Comparison of ENCODE assay signal across 10 cellular contexts in genomic region chr10:44925224-44925623, GRCh38. TPM values are rescaled to one million over a fixed set of nuclear protein-coding genes. Genes with fewer than 3 reads are reported as not detected.
A peak's percentile ranks its signal among the peaks of the same experiment; 100 is the strongest.
DNase-seq lines count a peak whose midpoint lies in the region; ATAC-seq and TF ChIP-seq lines count a peak whose summit lies in the region.
"Had no signal": no experiment of that assay in that cellular context is flagged by ENCODE, and none has a peak within 500 bp of the region (broad histone marks: within the 10 kb centered on the region; RNA-seq: fewer than 3 reads in every experiment).

No MANE protein-coding gene starts in this region.

- H3K4me3 Mint-ChIP-seq in activated CD8-positive, alpha-beta memory T cell treated with anti-CD3 and anti-CD28 coated beads, Interleukin-2, amount 10 ng/mL, durations not matched to agents 7 days and 5 days = no peak overlapping the region
- H3K4me3 Mint-ChIP-seq in progenitor cell of endocrine pancreas (ENCODE audit: low read depth) = no peak overlapping the region
- H3K4me3 Mint-ChIP-seq: effector memory CD8-positive, alpha-beta T cell had no signal

- H3K36me3 ChIP-seq in brain microvascular endothelial cell (replicated peaks) = no peaks in the 10 kb centered on the region

- no peaks in the 10 kb centered on the region for H3K27me3 Mint-ChIP-seq in activated CD8-positive, alpha-beta memory T cell treated with anti-CD3 and anti-CD28 coated beads, Interleukin-2, amount 10 ng/mL, durations not matched to agents 7 days and 5 days
- peaks cover 23% of the 10 kb centered on the region for H3K27me3 Mint-ChIP-seq in progenitor cell of endocrine pancreas

- H3K36me3 Mint-ChIP-seq in activated CD8-positive, alpha-beta memory T cell treated with anti-CD3 and anti-CD28 coated beads, Interleukin-2, amount 10 ng/mL, durations not matched to agents 7 days and 5 days = no peaks in the 10 kb centered on the region
- H3K36me3 Mint-ChIP-seq in progenitor cell of endocrine pancreas (ENCODE audit: insufficient read depth) = no peaks in the 10 kb centered on the region

- H3K27ac ChIP-seq in brain microvascular endothelial cell = no peak overlapping the region

- H3K4me3 ChIP-seq in brain microvascular endothelial cell (ENCODE audit: low read depth, low read length) = no peak overlapping the region

- no peak overlapping the region for H3K27ac Mint-ChIP-seq in activated CD8-positive, alpha-beta memory T cell treated with anti-CD3 and anti-CD28 coated beads, Interleukin-2, amount 10 ng/mL, durations not matched to agents 7 days and 5 days
- H3K27ac Mint-ChIP-seq in progenitor cell of endocrine pancreas = no peak overlapping the region
- H3K27ac Mint-ChIP-seq: effector memory CD8-positive, alpha-beta T cell had no signal

- CTCF ChIA-PET in activated CD8-positive, alpha-beta memory T cell treated with anti-CD3 and anti-CD28 coated beads, Interleukin-2, amount 10 ng/mL, durations not matched to agents 7 days and 5 days (lab: Charles Lee) = interaction anchor here (2.3 kb wide), 1 partner anchor 8 kb away, joined by 7 read pairs; no protein-coding TSS in a partner anchor

- ATAC-seq in activated CD8-positive, alpha-beta memory T cell treated with anti-CD3 and anti-CD28 coated beads, Interleukin-2, amount 10 ng/mL, durations not matched to agents 7 days and 5 days = no peak
- no peak for ATAC-seq in HG03139 (IDR thresholded peaks at IDR 0.05; ENCODE audit: unreplicated experiment)
- ATAC-seq: effector memory CD8-positive, alpha-beta T cell had no signal

- peak; percentile 41 for DNase-seq in activated CD8-positive, alpha-beta memory T cell treated with anti-CD3 and anti-CD28 coated beads, Interleukin-2, amount 10 ng/mL, durations not matched to agents 7 days and 5 days
- DNase-seq in activated CD8-positive, alpha-beta memory T cell treated with anti-CD3 and anti-CD28 coated beads, Interleukin-2, amount 50 U/mL, for 4 hours = no peak
- DNase-seq in NCI-H146 (lab: John Stamatoyannopoulos, UW) (peak; percentile 77), brain microvascular endothelial cell (peak; percentile 27), progenitor cell of endocrine pancreas (ENCODE audit: low spot score, unreplicated experiment) (peak; percentile 46), pons (ENCODE audit: low spot score) (no peak), KG1 (lab: John Stamatoyannopoulos, UW) (no peak)
- DNase-seq: effector memory CD8-positive, alpha-beta T cell had no signal

- in situ Hi-C loops in brain microvascular endothelial cell (cut with HindIII; ENCODE audit: low pct_ligation_motif_present, low sequenced_read_pairs) = no loop called here

- no peaks in the 10 kb centered on the region for H3K27me3 ChIP-seq in brain microvascular endothelial cell (replicated peaks)

- TF ChIP-seq CTCF in brain microvascular endothelial cell (IDR thresholded peaks at IDR 0.05; ENCODE audit: low read depth, low read length, missing control alignments) (peak; percentile 57), progenitor cell of endocrine pancreas (IDR thresholded peaks at IDR 0.05; ENCODE audit: unreplicated experiment) (peak; percentile 65)

- H3K9me3 Mint-ChIP-seq in activated CD8-positive, alpha-beta memory T cell treated with anti-CD3 and anti-CD28 coated beads, Interleukin-2, amount 10 ng/mL, durations not matched to agents 7 days and 5 days (ENCODE audit: low read depth) = no peaks in the 10 kb centered on the region
- no peaks in the 10 kb centered on the region for H3K9me3 Mint-ChIP-seq in progenitor cell of endocrine pancreas (ENCODE audit: low read depth)
- H3K9me3 Mint-ChIP-seq: effector memory CD8-positive, alpha-beta T cell had no signal

- H3K4me1 Mint-ChIP-seq in activated CD8-positive, alpha-beta memory T cell treated with anti-CD3 and anti-CD28 coated beads, Interleukin-2, amount 10 ng/mL, durations not matched to agents 7 days and 5 days = no peaks in the 10 kb centered on the region
- H3K4me1 Mint-ChIP-seq in progenitor cell of endocrine pancreas (ENCODE audit: low read depth) = no peaks in the 10 kb centered on the region

RNA-seq across cellular contexts. Expression of gene TMEM72, which starts 14.1 kb away (rescaled TPM):
- not detected for total RNA-seq in activated CD8-positive, alpha-beta memory T cell treated with anti-CD3 and anti-CD28 coated beads, Interleukin-2, amount 10 ng/mL, durations not matched to agents 7 days and 5 days
- 0.93 and 1.5 TPM in 2 replicates for total RNA-seq in progenitor cell of endocrine pancreas
- total RNA-seq: temporal lobe had no signal

RNA-seq across cellular contexts. Expression of gene RASSF4, which starts 34.4 kb away (rescaled TPM):
- 1 to 10 TPM; 1.2 to 3.1 TPM for total RNA-seq in activated CD8-positive, alpha-beta memory T cell treated with anti-CD3 and anti-CD28 coated beads, Interleukin-2, amount 10 ng/mL, durations not matched to agents 7 days and 5 days
- total RNA-seq in progenitor cell of endocrine pancreas = 21.2 and 23.0 TPM in 2 replicates

RNA-seq across cellular contexts. Expression of gene DEPP1, which starts 53.4 kb away (rescaled TPM):
- total RNA-seq in activated CD8-positive, alpha-beta memory T cell treated with anti-CD3 and anti-CD28 coated beads, Interleukin-2, amount 10 ng/mL, durations not matched to agents 7 days and 5 days = under 1 TPM in 1 of 2 experiments, not detected in 1; 0.37 TPM
- 13.9 and 16.6 TPM in 2 replicates for total RNA-seq in progenitor cell of endocrine pancreas

Comparison
In these comparisons a context has a peak if more than half of its experiments do, and no peak if none do; other contexts are left out.
1. DNase-seq: peak in activated CD8-positive, alpha-beta memory T cell treated with anti-CD3 and anti-CD28 coated beads, Interleukin-2, amount 10 ng/mL, durations not matched to agents 7 days and 5 days (single experiment), NCI-H146 (single experiment), brain microvascular endothelial cell (single experiment) and progenitor cell of endocrine pancreas (single experiment); none in activated CD8-positive, alpha-beta memory T cell treated with anti-CD3 and anti-CD28 coated beads, Interleukin-2, amount 50 U/mL, for 4 hours (single experiment), pons (single experiment) and KG1 (single experiment).
2. RNA of gene DEPP1, which starts 53.4 kb away (total RNA-seq): 13.9 to 16.6 TPM in progenitor cell of endocrine pancreas; 0.37 TPM in activated CD8-positive, alpha-beta memory T cell treated with anti-CD3 and anti-CD28 coated beads, Interleukin-2, amount 10 ng/mL, durations not matched to agents 7 days and 5 days; every median in the first group is over 10 times any median in the second.